ENCODE assay signal across 11 cellular contexts in genomic region chr16:4113358-4114256, GRCh38. TPM values are rescaled to one million over a fixed set of nuclear protein-coding genes. Genes with fewer than 3 reads are reported as not detected.
DNase-seq lines count a peak whose midpoint lies in the region; ATAC-seq, FAIRE-seq and TF ChIP-seq lines count a peak whose summit lies in the region.
"Had no signal": no experiment of that assay in that cellular context is flagged by ENCODE, and none has a peak within 500 bp of the region (broad histone marks: within the 10 kb centered on the region; RNA-seq: fewer than 3 reads in every experiment).

No MANE protein-coding gene starts in this region.

- H3K36me3 Mint-ChIP-seq in HFFc6 (ENCODE audit: low read depth) (peaks cover 27% of the 10 kb centered on the region), mesothelial cell of epicardium (peaks cover 10% of the 10 kb centered on the region), endodermal cell (ENCODE audit: low read depth) (no peaks in the 10 kb centered on the region)

- TF ChIP-seq CTCF in A673 (conservative IDR thresholded peaks at IDR 0.05; ENCODE audit: low read depth, low read length) (no peak), HFFc6 (IDR thresholded peaks at IDR 0.05) (no peak), bronchial epithelial cell (IDR thresholded peaks at IDR 0.05; ENCODE audit: insufficient read depth, low read length, severe bottlenecking) (no peak), mesothelial cell of epicardium (IDR thresholded peaks at IDR 0.05; ENCODE audit: unreplicated experiment) (no peak), endodermal cell (conservative IDR thresholded peaks at IDR 0.05) (no peak)

- DNase-seq in A673 (ENCODE audit: low spot score): no peak
- no peak for DNase-seq in HFFc6
- no peak for DNase-seq in bronchial epithelial cell (ENCODE audit: low read depth)
- DNase-seq in mesothelial cell of epicardium (ENCODE audit: low spot score in 2 of 2, unreplicated experiment in 2 of 2): no peak
- no peak for DNase-seq in endodermal cell
- DNase-seq in stimulated activated naive CD4-positive, alpha-beta T cell treated with Interleukin-2 at 50 U/mL for 16 hours (lab: John Stamatoyannopoulos, UW): no peak
- DNase-seq: GF-D8; Kasumi-1; stimulated activated CD8-positive, alpha-beta memory T cell treated with anti-CD3 and anti-CD28 coated beads, Interleukin-4, amount 100 ng/mL, for 48 hours had no signal

- H3K27me3 ChIP-seq in A673 (replicated peaks; ENCODE audit: insufficient read depth, low read depth, low read length, poor library complexity) (no peaks in the 10 kb centered on the region), bronchial epithelial cell (ENCODE audit: control insufficient read depth, insufficient read depth, low read length) (no peaks in the 10 kb centered on the region), endodermal cell (ENCODE audit: control insufficient read depth, insufficient read depth, low read length, poor library complexity, severe bottlenecking) (peaks cover 49% of the 10 kb centered on the region)

- FAIRE-seq in bronchial epithelial cell (lab: Jason Lieb, UNC): no peak

- H3K36me3 ChIP-seq in A673 (ENCODE audit: insufficient read depth, low read length, poor library complexity, severe bottlenecking): no peaks in the 10 kb centered on the region
- peaks cover 2% of the 10 kb centered on the region for H3K36me3 ChIP-seq in bronchial epithelial cell (ENCODE audit: control insufficient read depth, insufficient read depth, low read length)
- H3K36me3 ChIP-seq in endodermal cell (ENCODE audit: control insufficient read depth, insufficient read depth, low read length): no peaks in the 10 kb centered on the region

- H3K4me1 ChIP-seq in A673 (ENCODE audit: insufficient read depth, low read length, poor library complexity, severe bottlenecking): peaks cover 12% of the 10 kb centered on the region
- no peaks in the 10 kb centered on the region for H3K4me1 ChIP-seq in endodermal cell (ENCODE audit: control insufficient read depth, insufficient read depth, low read length)

- no TSS peak for BruUV-seq in A673 (replicated peaks; lab: Mats Ljungman, UMichigan)

- CTCF ChIA-PET in A673 (lab: Charles Lee): no interaction called here

- H3K4me1 Mint-ChIP-seq in HFFc6 (ENCODE audit: low read depth): peaks cover 50% of the 10 kb centered on the region
- peaks cover 52% of the 10 kb centered on the region for H3K4me1 Mint-ChIP-seq in mesothelial cell of epicardium
- H3K4me1 Mint-ChIP-seq in endodermal cell: peaks cover 9% of the 10 kb centered on the region

- peak overlapping the region; percentile 87 for H3K27ac Mint-ChIP-seq in HFFc6
- no peak overlapping the region for H3K27ac Mint-ChIP-seq in mesothelial cell of epicardium
- no peak overlapping the region for H3K27ac Mint-ChIP-seq in endodermal cell

- intact Hi-C loops in A673 (cut with micrococcal nuclease; ENCODE audit: unreplicated experiment): no loop called here

- no peaks in the 10 kb centered on the region for H3K9me3 Mint-ChIP-seq in HFFc6
- H3K9me3 Mint-ChIP-seq in mesothelial cell of epicardium: no peaks in the 10 kb centered on the region
- no peaks in the 10 kb centered on the region for H3K9me3 Mint-ChIP-seq in endodermal cell

- POLR2A ChIA-PET in A673 (lab: Charles Lee; ENCODE audit: low non-redundant PET): no interaction called here

- ATAC-seq in HG03565 (IDR thresholded peaks at IDR 0.05; ENCODE audit: unreplicated experiment): no peak
- no peak for ATAC-seq in HG02678 (IDR thresholded peaks at IDR 0.05; ENCODE audit: unreplicated experiment)

- H3K9me3 ChIP-seq in A673 (ENCODE audit: low read depth, low read length, poor library complexity, severe bottlenecking) (no peaks in the 10 kb centered on the region), endodermal cell (ENCODE audit: control insufficient read depth, low read length) (no peaks in the 10 kb centered on the region)

- no peak overlapping the region for H3K9ac ChIP-seq in endodermal cell (ENCODE audit: extremely low read depth, low read length, poor library complexity, severe bottlenecking)

- WGBS in endodermal cell (ENCODE audit: insufficient coverage in 1 of 2, insufficient read length in 1 of 2), 2 experiments: 93 to 95% methylated on average over 32 to 34 of the region's 34 CpGs

- H3K4me3 Mint-ChIP-seq in HFFc6 (peak overlapping the region; percentile 91), mesothelial cell of epicardium (peak overlapping the region; percentile 71), endodermal cell (no peak overlapping the region)

- H3K4me3 ChIP-seq in A673 (ENCODE audit: low read depth, low read length, poor library complexity, severe bottlenecking) (peak overlapping the region; percentile 12), bronchial epithelial cell (ENCODE audit: low read depth, low read length) (peak overlapping the region; percentile 33), endodermal cell (ENCODE audit: low read length) (no peak overlapping the region)

- no peaks in the 10 kb centered on the region for H3K27me3 Mint-ChIP-seq in HFFc6 (ENCODE audit: insufficient read depth)
- no peaks in the 10 kb centered on the region for H3K27me3 Mint-ChIP-seq in mesothelial cell of epicardium (ENCODE audit: low read depth)
- peaks cover 55% of the 10 kb centered on the region for H3K27me3 Mint-ChIP-seq in endodermal cell (ENCODE audit: insufficient read depth)

- H3K27ac ChIP-seq in A673 (ENCODE audit: low read depth, low read length, poor library complexity, severe bottlenecking): no peak overlapping the region
- no peak overlapping the region for H3K27ac ChIP-seq in endodermal cell (ENCODE audit: low read depth, low read length)

RNA-seq across cellular contexts. Expression of gene ADCY9, which starts 2.6 kb away (rescaled TPM):
- 7.0 and 8.8 TPM in 2 replicates for total RNA-seq in A673 (2021)
- 10 to 100 TPM; 20.8 to 24.8 (median 22.6) TPM for total RNA-seq in HFFc6 (2021; fragmentation: NEBNext Ultra II Directional; extraction: Animal tissue kit (Norgen Biotek cat#: 25700))
- total RNA-seq in bronchial epithelial cell: 11.3 and 16.6 TPM in 2 replicates
- 10.4 to 13.8 TPM (median 13.1 TPM) in 3 replicates for total RNA-seq in mesothelial cell of epicardium
- 1 to 10 TPM; 1.2 to 3.3 TPM for total RNA-seq in endodermal cell
- 4.6 TPM for polyA plus RNA-seq in endodermal cell (2013, experiment 1 of 2)
- 4.6 TPM for polyA plus RNA-seq in endodermal cell (2013, experiment 2 of 2)
